12 cellular contexts compared by ENCODE assay signal in the genomic region with DNA sequence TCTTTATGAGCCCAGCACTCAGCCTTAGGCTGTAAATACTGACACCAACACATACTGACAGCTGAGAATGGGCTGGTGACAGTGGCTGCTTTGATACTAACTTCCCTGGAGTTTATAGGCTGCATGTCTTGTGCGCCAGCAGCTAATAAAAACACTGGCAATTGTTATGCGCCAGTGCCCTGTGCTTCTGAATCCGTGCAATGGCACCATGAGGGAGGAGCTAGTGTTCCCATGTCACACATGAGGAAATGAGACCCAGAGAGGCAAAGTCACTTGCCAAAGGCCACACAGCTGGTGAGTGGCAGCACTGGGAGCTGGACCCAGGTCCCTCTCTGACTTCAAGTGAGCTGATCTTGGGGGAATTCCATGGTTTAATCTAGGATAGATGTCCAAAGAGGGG. TPM values are rescaled to one million over a fixed set of nuclear protein-coding genes. Genes with fewer than 3 reads are reported as not detected.
"Had no signal": no experiment of that assay in that cellular context is flagged by ENCODE, and none has a peak within 500 bp of the region (broad histone marks: within the 10 kb centered on the region; RNA-seq: fewer than 3 reads in every experiment).

No MANE protein-coding gene starts in this region.

- H3K36me3 ChIP-seq: gastrocnemius medialis, heart left ventricle, prostate gland had no signal

- H3K9me3 ChIP-seq: gastrocnemius medialis, prostate gland had no signal

- H3K27ac ChIP-seq: gastrocnemius medialis, heart left ventricle, prostate gland had no signal

- ATAC-seq: effector memory CD8-positive, alpha-beta T cell; gastrocnemius medialis; heart left ventricle; left cardiac atrium; naive thymus-derived CD4-positive, alpha-beta T cell had no signal

- H3K4me1 ChIP-seq: gastrocnemius medialis, heart left ventricle, prostate gland had no signal

- DNase-seq: activated CD4-positive, CD25-positive, alpha-beta regulatory T cell treated with anti-CD3 and anti-CD28 coated beads, Interleukin-2, amount 50 U/mL, for 72 hours; activated naive CD4-positive, alpha-beta T cell; activated T-cell treated with anti-CD3 and anti-CD28 coated beads for 4 hours; aorta; cerebellar nuclear complex; effector memory CD8-positive, alpha-beta T cell; gastrocnemius medialis; left cardiac atrium; naive thymus-derived CD4-positive, alpha-beta T cell had no signal

- H3K4me3 ChIP-seq: gastrocnemius medialis, heart left ventricle, lung, prostate gland had no signal

RNA-seq across cellular contexts. Expression of a gene that starts 23.8 kb away (rescaled TPM):
- total RNA-seq: naive thymus-derived CD4-positive, alpha-beta T cell had no signal
- polyA plus RNA-seq: naive thymus-derived CD4-positive, alpha-beta T cell had no signal
